ENCODE assay signal across 11 cellular contexts in the genomic region with DNA sequence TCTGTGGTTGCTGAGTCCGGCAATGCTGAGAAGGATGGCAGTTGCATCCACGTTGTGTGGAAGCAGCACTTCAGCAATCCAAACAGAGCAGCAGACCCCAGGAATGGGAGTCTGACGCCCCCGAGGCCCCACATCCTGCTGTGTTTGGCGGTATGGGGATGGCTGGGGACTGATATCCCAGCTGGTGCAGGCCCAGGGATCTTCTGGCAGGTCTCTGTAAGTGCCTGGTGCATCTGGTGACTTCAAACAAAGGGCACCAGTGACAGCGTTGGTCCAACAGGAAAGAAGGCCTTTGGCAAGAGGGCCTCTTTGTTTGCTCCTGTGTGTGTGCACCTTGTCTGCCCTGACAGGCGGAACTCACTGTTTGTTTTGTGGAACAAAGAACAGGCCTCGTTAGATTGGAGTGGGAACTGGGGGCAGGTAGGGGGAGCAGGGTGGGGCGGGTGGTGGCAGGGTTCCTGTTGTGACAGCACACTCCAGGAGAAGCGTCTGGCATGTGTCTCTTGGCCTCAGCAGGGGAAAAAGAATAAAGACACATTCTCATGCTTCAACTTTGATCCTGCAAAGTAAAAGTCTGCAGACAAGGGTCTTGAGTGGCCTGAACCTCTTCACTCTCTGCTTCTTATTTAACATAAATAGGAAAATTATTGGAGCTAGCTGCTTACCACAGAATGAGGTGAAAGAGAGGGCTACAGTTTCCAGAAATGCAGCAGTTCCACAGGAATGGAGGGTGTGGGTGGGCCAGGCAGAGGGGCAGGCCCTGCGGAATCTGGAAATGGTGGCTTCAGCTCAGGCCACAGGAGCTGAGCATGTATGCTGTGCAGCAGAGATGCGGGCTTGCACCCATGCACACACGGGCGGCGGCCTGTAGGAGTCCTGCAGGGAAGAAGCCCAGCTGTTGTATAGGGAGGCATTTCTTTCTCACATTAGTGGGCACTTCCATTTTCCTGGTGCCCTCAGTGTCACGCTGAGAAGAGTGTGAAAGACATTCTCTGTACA.
DNase-seq lines count a peak whose midpoint lies in the region; ATAC-seq, FAIRE-seq and TF ChIP-seq lines count a peak whose summit lies in the region.
"Had no signal": no experiment of that assay in that cellular context is flagged by ENCODE, and none has a peak within 500 bp of the region (broad histone marks: within the 10 kb centered on the region; RNA-seq: fewer than 3 reads in every experiment).

No MANE protein-coding gene starts in this region.

- H3K27ac ChIP-seq in right cardiac atrium (ENCODE audit: low read length): no peak overlapping the region
- H3K27ac ChIP-seq in stomach: peak overlapping the region; percentile 51 to 73 (median 66)
- no peak overlapping the region for H3K27ac ChIP-seq in esophagus muscularis mucosa (replicated peaks in 1 of 4)
- no peak overlapping the region for H3K27ac ChIP-seq in kidney (ENCODE audit: low read depth in 2 of 2, low read length in 2 of 2)
- H3K27ac ChIP-seq: sigmoid colon had no signal

- no peak overlapping the region for H3K9ac ChIP-seq in kidney (ENCODE audit: low read length in 2 of 2)

- peak; percentile 89 for DNase-seq in NCI-H1092 (lab: John Stamatoyannopoulos, UW)
- DNase-seq in NCI-H69 (lab: John Stamatoyannopoulos, UW): peak; percentile 98
- DNase-seq in right cardiac atrium: peak in 2 of 3 donors; percentile 51 to 62
- DNase-seq in stomach: peak; percentile 76
- DNase-seq in esophagus muscularis mucosa (ENCODE audit: extremely low spot score): no peak
- no peak for DNase-seq in HUDEP-2 (lab: John Stamatoyannopoulos, UW; ENCODE audit: unreplicated experiment in 76 of 76)
- DNase-seq in kidney: no peak
- DNase-seq: mammary epithelial cell, sigmoid colon had no signal

- TF ChIP-seq POLR2A in stomach (IDR thresholded peaks at IDR 0.05) (no peak), esophagus muscularis mucosa (IDR thresholded peaks at IDR 0.05; ENCODE audit: low read depth) (no peak)

- no peak for TF ChIP-seq EP300 in stomach (IDR thresholded peaks at IDR 0.05)
- no peak for TF ChIP-seq EP300 in esophagus muscularis mucosa (IDR thresholded peaks at IDR 0.05)

- H3K27me3 ChIP-seq in right cardiac atrium (ENCODE audit: control insufficient read depth, insufficient read depth): no peaks in the 10 kb centered on the region
- no peaks in the 10 kb centered on the region for H3K27me3 ChIP-seq in stomach
- no peaks in the 10 kb centered on the region for H3K27me3 ChIP-seq in esophagus muscularis mucosa
- H3K27me3 ChIP-seq: sigmoid colon had no signal

- intact Hi-C loops in right cardiac atrium (cut with DNase I): no loop called here
- intact Hi-C loops in stomach (cut with DNase I; ENCODE audit: low total_unique reads): no loop called here
- intact Hi-C loops in esophagus muscularis mucosa (cut with DNase I): no loop called here
- intact Hi-C loops in kidney (cut with DNase I): no loop called here

- ATAC-seq in right cardiac atrium (peak in 1 of 2 donors; percentile 17), GM21526 (IDR thresholded peaks at IDR 0.05; ENCODE audit: low FRiP score, unreplicated experiment) (no peak)

- TF ChIP-seq CTCF in stomach (IDR thresholded peaks at IDR 0.05) (no peak), esophagus muscularis mucosa (IDR thresholded peaks at IDR 0.05) (no peak), kidney (IDR thresholded peaks at IDR 0.05; ENCODE audit: borderline replicate concordance, extremely low read depth, insufficient read depth) (no peak)

- WGBS in right cardiac atrium: 78% methylated on average over 16 of the region's 16 CpGs
- 41 to 61% (median 51%) methylated on average over 16 of the region's 16 CpGs for WGBS in stomach, 5 donors
- 69% methylated on average over 12 of the region's 16 CpGs for WGBS in esophagus muscularis mucosa

- H3K4me1 ChIP-seq in right cardiac atrium (ENCODE audit: control insufficient read depth, insufficient read depth, low read length): no peaks in the 10 kb centered on the region
- H3K4me1 ChIP-seq in stomach: peaks cover 40 to 70% (median 46%) of the 10 kb centered on the region in 4 donors
- H3K4me1 ChIP-seq in esophagus muscularis mucosa: peaks cover 0 to 30% (median 11%) of the 10 kb centered on the region in 4 donors
- peaks cover 29 to 44% of the 10 kb centered on the region in 2 donors for H3K4me1 ChIP-seq in kidney (ENCODE audit: control insufficient read depth in 1 of 2, insufficient read depth in 1 of 2, low read depth in 1 of 2, low read length in 2 of 2)

- no peak for FAIRE-seq in kidney (lab: Jason Lieb, UNC)

- no peaks in the 10 kb centered on the region for H3K9me3 ChIP-seq in right cardiac atrium (ENCODE audit: control insufficient read depth, low read length)
- no peaks in the 10 kb centered on the region for H3K9me3 ChIP-seq in stomach
- no peaks in the 10 kb centered on the region for H3K9me3 ChIP-seq in esophagus muscularis mucosa
- H3K9me3 ChIP-seq in kidney (ENCODE audit: control insufficient read depth in 1 of 2, low read length in 2 of 2): no peaks in the 10 kb centered on the region
- H3K9me3 ChIP-seq: sigmoid colon had no signal

- H3K36me3 ChIP-seq in stomach (no peaks in the 10 kb centered on the region), esophagus muscularis mucosa (no peaks in the 10 kb centered on the region), kidney (ENCODE audit: control insufficient read depth in 1 of 2, insufficient read depth in 2 of 2, low read length in 2 of 2) (peaks cover 6 to 11% of the 10 kb centered on the region in 2 donors)
- H3K36me3 ChIP-seq: sigmoid colon had no signal

- H3K4me3 ChIP-seq in right cardiac atrium (ENCODE audit: low read length) (no peak overlapping the region), stomach (no peak overlapping the region), esophagus muscularis mucosa (no peak overlapping the region), kidney (ENCODE audit: low read length in 2 of 2) (no peak overlapping the region)
- H3K4me3 ChIP-seq: coronary artery, sigmoid colon had no signal

Comparison
In these comparisons a context has a peak if more than half of its experiments do, and no peak if none do; other contexts are left out.
1. DNase-seq: peak in NCI-H1092 (single experiment), NCI-H69 (single experiment), right cardiac atrium (2 of 3) and stomach (single experiment); none in esophagus muscularis mucosa (single experiment), HUDEP-2 (0 of 76) and kidney (single experiment).
2. H3K27ac ChIP-seq: peak in stomach (5 of 5); none in right cardiac atrium (single experiment), esophagus muscularis mucosa (0 of 4) and kidney (0 of 2).